2 cellular contexts compared by ENCODE assay signal in genomic region chr3:152244156-152244888, GRCh38.
TF ChIP-seq lines count a peak whose summit lies in the region.

No MANE protein-coding gene starts in this region.

TF ChIP-seq in K562, 482 proteins besides CTCF, POLR2A, EP300 and RAD21 (continues in another document):
- TF ChIP-seq SIRT6 (IDR thresholded peaks at IDR 0.05; ENCODE audit: low read depth, low read length), result no peak
- TF ChIP-seq TAF7 (tag; IDR thresholded peaks at IDR 0.05), result no peak
- no peak for TF ChIP-seq ZNF696 (CRISPR knock-in tag; conservative IDR thresholded peaks at IDR 0.05)
- TF ChIP-seq POLR2H (tag; IDR thresholded peaks at IDR 0.05; ENCODE audit: low read depth), result peak; percentile 66
- TF ChIP-seq ZNF551 (CRISPR knock-in tag; IDR thresholded peaks at IDR 0.05), result no peak
- no peak for TF ChIP-seq ZNF143 (CRISPR knock-in tag; IDR thresholded peaks at IDR 0.05)
- no peak for TF ChIP-seq ZNF764 (CRISPR knock-in tag; IDR thresholded peaks at IDR 0.05; ENCODE audit: low read depth)
- TF ChIP-seq ZHX1 (conservative IDR thresholded peaks at IDR 0.05; ENCODE audit: low read length), result no peak
- TF ChIP-seq SMARCA5 (IDR thresholded peaks at IDR 0.05), result 0 out of 2 replicates have a peak, but pooled peaks have one; percentile 6
- no peak for TF ChIP-seq ILF3 (IDR thresholded peaks at IDR 0.05; ENCODE audit: borderline replicate concordance)
- no peak for TF ChIP-seq CHD2 (IDR thresholded peaks at IDR 0.05; ENCODE audit: low read depth, low read length)
- no peak for TF ChIP-seq ZNF75A (CRISPR knock-in tag; IDR thresholded peaks at IDR 0.05)
- TF ChIP-seq NR2C1 (IDR thresholded peaks at IDR 0.05), result no peak
- no peak for TF ChIP-seq NR2C1 (tag; IDR thresholded peaks at IDR 0.05)
- no peak for TF ChIP-seq PHF20 (IDR thresholded peaks at IDR 0.05; ENCODE audit: partially characterized antibody)
- TF ChIP-seq ZNF253 (CRISPR knock-in tag; conservative IDR thresholded peaks at IDR 0.05), result no peak
- TF ChIP-seq ZFP30 (CRISPR knock-in tag; IDR thresholded peaks at IDR 0.05; ENCODE audit: borderline replicate concordance), result no peak
- no peak for TF ChIP-seq MEIS2 (IDR thresholded peaks at IDR 0.05; ENCODE audit: partially characterized antibody)
- TF ChIP-seq ZNF311 (CRISPR knock-in tag; IDR thresholded peaks at IDR 0.05), result 0 out of 2 replicates have a peak, but pooled peaks have one; percentile 9
- no peak for TF ChIP-seq HBP1 (CRISPR knock-in tag; IDR thresholded peaks at IDR 0.05)
- TF ChIP-seq PCBP2 (IDR thresholded peaks at IDR 0.05; ENCODE audit: low read depth, low read length, poor library complexity, severe bottlenecking), result no peak
- TF ChIP-seq ZFP1 (CRISPR knock-in tag; IDR thresholded peaks at IDR 0.05), result no peak
- no peak for TF ChIP-seq MAZ (CRISPR knock-in tag; conservative IDR thresholded peaks at IDR 0.05 in 1 of 2, IDR thresholded peaks at IDR 0.05 in 1 of 2)
- no peak for TF ChIP-seq SMARCC2 (IDR thresholded peaks at IDR 0.05; ENCODE audit: low read depth)

TF ChIP-seq in SK-N-SH, 30 proteins besides CTCF, POLR2A, EP300 and RAD21:
- no peak for TF ChIP-seq USF2 (IDR thresholded peaks at IDR 0.05; ENCODE audit: borderline replicate concordance, low read depth, low read length)
- no peak for TF ChIP-seq IRF3 (IDR thresholded peaks at IDR 0.05; ENCODE audit: low read depth, low read length)
- no peak for TF ChIP-seq NFIC (IDR thresholded peaks at IDR 0.05; ENCODE audit: borderline replicate concordance)
- no peak for TF ChIP-seq CHD2 (IDR thresholded peaks at IDR 0.05; ENCODE audit: low read length, partially characterized antibody)
- no peak for TF ChIP-seq NRF1 (IDR thresholded peaks at IDR 0.05; ENCODE audit: low read depth, low read length)
- TF ChIP-seq RXRA (IDR thresholded peaks at IDR 0.05; ENCODE audit: borderline replicate concordance, low read depth), result no peak
- TF ChIP-seq FOXM1 (IDR thresholded peaks at IDR 0.05; ENCODE audit: low read depth), result no peak
- no peak for TF ChIP-seq RFX5 (IDR thresholded peaks at IDR 0.05; ENCODE audit: low read length)
- TF ChIP-seq GATA2 (CRISPR knock-in tag; IDR thresholded peaks at IDR 0.05), result no peak
- TF ChIP-seq TEAD4 (IDR thresholded peaks at IDR 0.05; ENCODE audit: borderline replicate concordance, insufficient read depth), result no peak
- no peak for TF ChIP-seq USF1 (IDR thresholded peaks at IDR 0.05; ENCODE audit: borderline replicate concordance, low read depth)
- TF ChIP-seq POLR2AphosphoS5 (IDR thresholded peaks at IDR 0.05; ENCODE audit: low read depth, low read length), result no peak
- TF ChIP-seq FOXJ3 (CRISPR knock-in tag; IDR thresholded peaks at IDR 0.05), result no peak
- TF ChIP-seq YY1 (IDR thresholded peaks at IDR 0.05; ENCODE audit: low read depth), result no peak
- TF ChIP-seq ZBTB33 (IDR thresholded peaks at IDR 0.05; ENCODE audit: borderline replicate concordance, low read depth), result no peak
- TF ChIP-seq TAF1 (IDR thresholded peaks at IDR 0.05; ENCODE audit: borderline replicate concordance, low read depth, low read length), result no peak
- TF ChIP-seq SIN3A (IDR thresholded peaks at IDR 0.05; ENCODE audit: borderline replicate concordance, low read depth, low read length), result no peak
- no peak for TF ChIP-seq ELF1 (IDR thresholded peaks at IDR 0.05)
TF ChIP-seq in SK-N-SH: peak in this region for 0.
